Comparison of ENCODE assay signal across 28 cellular contexts in the genomic region with DNA sequence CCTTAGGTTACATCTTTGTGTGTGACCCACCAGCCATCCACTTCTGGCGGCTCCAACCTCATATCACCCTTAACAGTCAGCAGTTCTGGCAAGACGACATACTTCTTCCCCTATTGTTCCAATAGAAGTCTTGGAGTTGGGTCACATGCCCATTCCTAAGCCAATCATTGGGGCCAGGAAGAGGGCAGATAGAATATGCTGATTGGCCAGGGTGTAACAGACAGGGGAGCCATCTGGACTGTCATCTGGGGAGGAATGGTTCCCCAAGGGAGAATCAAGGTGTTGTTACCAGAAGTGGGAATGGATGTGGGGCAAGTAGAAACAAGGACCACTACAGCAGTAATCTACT.
A peak's percentile ranks its signal among the peaks of the same experiment; 100 is the strongest.
DNase-seq lines count a peak whose midpoint lies in the region; ATAC-seq and TF ChIP-seq lines count a peak whose summit lies in the region.
"Had no signal": no experiment of that assay in that cellular context is flagged by ENCODE, and none has a peak within 500 bp of the region (broad histone marks: within the 10 kb centered on the region; RNA-seq: fewer than 3 reads in every experiment).

No MANE protein-coding gene starts in this region.

- H3K18ac ChIP-seq in IMR-90 (ENCODE audit: low read depth, low read length), result no peak overlapping the region

- no peak for TF ChIP-seq POLR2A in IMR-90 (IDR thresholded peaks at IDR 0.05; ENCODE audit: low read depth, low read length)

- no peaks in the 10 kb centered on the region for H3K79me1 ChIP-seq in IMR-90 (ENCODE audit: low read depth in 1 of 2, low read length in 2 of 2)

- H2BK5ac ChIP-seq in IMR-90 (ENCODE audit: low read depth, low read length, poor library complexity, severe bottlenecking), result no peak overlapping the region

- H4K20me1 ChIP-seq in IMR-90 (ENCODE audit: insufficient read depth, low read length), result no peaks in the 10 kb centered on the region

- H3K36me3 Mint-ChIP-seq in activated CD4-positive, alpha-beta T cell treated with anti-CD3 and anti-CD28 coated beads, Interleukin-2, amount 10 ng/mL, durations not matched to agents 24 days and 14 days (ENCODE audit: low read depth), result peaks cover 3% of the 10 kb centered on the region
- peaks cover 26% of the 10 kb centered on the region for H3K36me3 Mint-ChIP-seq in natural killer cell treated with Interleukin-12 subunit alpha and Interleukin-12 subunit beta and Interleukin-15 and Interleukin-18, amount 100 ng/mL, for 72 hours

- TF ChIP-seq CTCF in IMR-90 (conservative IDR thresholded peaks at IDR 0.05; ENCODE audit: low read depth, low read length), result no peak

- CTCF ChIA-PET in IMR-90 (lab: Yijun Ruan, JAX), result no interaction called here

- no peak overlapping the region for H3K9ac ChIP-seq in IMR-90 (ENCODE audit: low read depth, low read length)

- H3K14ac ChIP-seq in IMR-90 (replicated peaks; ENCODE audit: low read depth, low read length), result no peak overlapping the region

- H3K27me3 ChIP-seq in IMR-90 (ENCODE audit: control insufficient read depth, insufficient read depth, low read length), result no peaks in the 10 kb centered on the region
- H3K27me3 ChIP-seq: adrenal gland, brain microvascular endothelial cell, colonic mucosa, gastroesophageal sphincter had no signal

- H3K27ac ChIP-seq in IMR-90 (ENCODE audit: insufficient read depth, low read length) (no peak overlapping the region), cingulate gyrus (ENCODE audit: low read depth, low read length) (peak overlapping the region; percentile 76)
- H3K27ac ChIP-seq: brain microvascular endothelial cell, colonic mucosa, gastroesophageal sphincter, left ventricle myocardium inferior had no signal

- no peak overlapping the region for H3K4me2 ChIP-seq in IMR-90 (ENCODE audit: low read depth, low read length)

- no peak overlapping the region for H3K4me3 ChIP-seq in IMR-90 (ENCODE audit: insufficient read depth, low read depth, low read length)
- H3K4me3 ChIP-seq: adrenal gland, colonic mucosa, gastroesophageal sphincter, left ventricle myocardium inferior, mucosa of descending colon had no signal

- H3K4me1 ChIP-seq in IMR-90 (ENCODE audit: control insufficient read depth, insufficient read depth, low read length), result no peaks in the 10 kb centered on the region
- H3K4me1 ChIP-seq: colonic mucosa had no signal

- no peak overlapping the region for H2AK9ac ChIP-seq in IMR-90 (replicated peaks; ENCODE audit: low read depth, low read length, poor library complexity)

- H3K4me3 Mint-ChIP-seq in activated CD4-positive, alpha-beta T cell treated with anti-CD3 and anti-CD28 coated beads, Interleukin-2, amount 10 ng/mL, durations not matched to agents 24 days and 14 days, result no peak overlapping the region
- peak overlapping the region; percentile 82 for H3K4me3 Mint-ChIP-seq in natural killer cell treated with Interleukin-12 subunit alpha and Interleukin-12 subunit beta and Interleukin-15 and Interleukin-18, amount 100 ng/mL, for 72 hours
- H3K4me3 Mint-ChIP-seq: neural crest cell had no signal

- dilution Hi-C loops in IMR-90 (cut with HindIII; ENCODE audit: low sequenced_read_pairs, unreplicated experiment), result no loop called here

- H2BK20ac ChIP-seq in IMR-90 (ENCODE audit: low read depth, low read length), result no peak overlapping the region

- no peaks in the 10 kb centered on the region for H3K27me3 Mint-ChIP-seq in activated CD4-positive, alpha-beta T cell treated with anti-CD3 and anti-CD28 coated beads, Interleukin-2, amount 10 ng/mL, durations not matched to agents 24 days and 14 days
- H3K27me3 Mint-ChIP-seq in natural killer cell treated with Interleukin-12 subunit alpha and Interleukin-12 subunit beta and Interleukin-15 and Interleukin-18, amount 100 ng/mL, for 72 hours, result no peaks in the 10 kb centered on the region

- H4K91ac ChIP-seq in IMR-90 (ENCODE audit: insufficient read depth, low read depth, low read length), result no peak overlapping the region

- peaks cover 5% of the 10 kb centered on the region for H3K9me3 Mint-ChIP-seq in activated CD4-positive, alpha-beta T cell treated with anti-CD3 and anti-CD28 coated beads, Interleukin-2, amount 10 ng/mL, durations not matched to agents 24 days and 14 days
- H3K9me3 Mint-ChIP-seq in natural killer cell treated with Interleukin-12 subunit alpha and Interleukin-12 subunit beta and Interleukin-15 and Interleukin-18, amount 100 ng/mL, for 72 hours, result peaks cover 7% of the 10 kb centered on the region

- TF ChIP-seq RAD21 in IMR-90 (IDR thresholded peaks at IDR 0.05; ENCODE audit: low read length), result no peak

- no peak overlapping the region for H4K5ac ChIP-seq in IMR-90 (ENCODE audit: low read depth, low read length)

- BruUV-seq in IMR-90 (replicated peaks; lab: Mats Ljungman, UMichigan), result no TSS peak

- no peak overlapping the region for H3K4ac ChIP-seq in IMR-90 (ENCODE audit: low read depth, low read length)

- H2AFZ ChIP-seq in IMR-90 (replicated peaks; ENCODE audit: low read length, poor library complexity), result no peak overlapping the region

- peak overlapping the region; percentile 47 for H3K27ac Mint-ChIP-seq in activated CD4-positive, alpha-beta T cell treated with anti-CD3 and anti-CD28 coated beads, Interleukin-2, amount 10 ng/mL, durations not matched to agents 24 days and 14 days
- H3K27ac Mint-ChIP-seq in natural killer cell treated with Interleukin-12 subunit alpha and Interleukin-12 subunit beta and Interleukin-15 and Interleukin-18, amount 100 ng/mL, for 72 hours, result peak overlapping the region; percentile 94 to 96

- no peaks in the 10 kb centered on the region for H3K36me3 ChIP-seq in IMR-90 (ENCODE audit: control insufficient read depth, insufficient read depth, low read length)
- H3K36me3 ChIP-seq: adrenal gland, brain microvascular endothelial cell, colonic mucosa, gastroesophageal sphincter, left ventricle myocardium inferior had no signal

- in situ Hi-C loops in IMR-90 (cut with MboI; ENCODE audit: low sequenced_read_pairs), result no loop called here

- 0 out of 3 replicates have a peak overlapping the region, but pooled peaks have one; percentile 42 for H2BK15ac ChIP-seq in IMR-90 (ENCODE audit: low read depth, low read length)

- H2AK5ac ChIP-seq in IMR-90 (ENCODE audit: low read depth, low read length), result 0 out of 2 replicates have a peak overlapping the region, but pooled peaks have one; percentile 39

- no peak overlapping the region for H3K23ac ChIP-seq in IMR-90 (ENCODE audit: low read depth, low read length)

- WGBS in IMR-90 (ENCODE audit: extremely low coverage in 2 of 2, insufficient read length in 1 of 2), 2 experiments, result no CpG with 5 or more reads among the region's 2 CpGs

- no peaks in the 10 kb centered on the region for H3K9me3 ChIP-seq in IMR-90 (ENCODE audit: control insufficient read depth, insufficient read depth, low read length)
- H3K9me3 ChIP-seq: adrenal gland, colonic mucosa, gastroesophageal sphincter, left ventricle myocardium inferior, mucosa of descending colon had no signal

- H3K9me1 ChIP-seq in IMR-90 (ENCODE audit: insufficient read depth, low read length), result no peaks in the 10 kb centered on the region

- no peak overlapping the region for H4K8ac ChIP-seq in IMR-90 (ENCODE audit: low read depth in 2 of 2, low read length in 2 of 2)

- ATAC-seq in IMR-90 (ENCODE audit: low read depth), result no peak
- no peak for ATAC-seq in natural killer cell treated with Interleukin-12 subunit alpha and Interleukin-12 subunit beta and Interleukin-15 and Interleukin-18, amount 100 ng/mL, for 72 hours
- ATAC-seq in GM18517 (IDR thresholded peaks at IDR 0.05; ENCODE audit: unreplicated experiment), result no peak
- ATAC-seq in Right ventricle myocardium inferior, result no peak
- ATAC-seq: gastroesophageal sphincter, mucosa of descending colon, Panc1, sciatic nerve had no signal

- peaks cover 31% of the 10 kb centered on the region for H3K4me1 Mint-ChIP-seq in activated CD4-positive, alpha-beta T cell treated with anti-CD3 and anti-CD28 coated beads, Interleukin-2, amount 10 ng/mL, durations not matched to agents 24 days and 14 days
- peaks cover 73 to 78% of the 10 kb centered on the region in 2 donors for H3K4me1 Mint-ChIP-seq in natural killer cell treated with Interleukin-12 subunit alpha and Interleukin-12 subunit beta and Interleukin-15 and Interleukin-18, amount 100 ng/mL, for 72 hours (ENCODE audit: low read depth in 2 of 2)
- H3K4me1 Mint-ChIP-seq: neural crest cell had no signal

- POLR2A ChIA-PET in IMR-90 (lab: Charles Lee; ENCODE audit: unreplicated experiment), result no interaction called here

- intact Hi-C loops in activated CD4-positive, alpha-beta T cell treated with anti-CD3 and anti-CD28 coated beads, Interleukin-2, amount 10 ng/mL, durations not matched to agents 24 days and 14 days (cut with micrococcal nuclease), result no loop called here
- intact Hi-C loops in IMR-90 (cut with micrococcal nuclease) (no loop called here), Right ventricle myocardium inferior (cut with DNase I) (no loop called here)

- no peak overlapping the region for H3K56ac ChIP-seq in IMR-90 (ENCODE audit: extremely low read depth, insufficient read depth, low read length)

- H2BK120ac ChIP-seq in IMR-90 (ENCODE audit: low read depth, low read length), result no peak overlapping the region

- no peak for DNase-seq in activated CD4-positive, alpha-beta T cell treated with anti-CD3 and anti-CD28 coated beads, Interleukin-2, amount 10 ng/mL, durations not matched to agents 24 days and 14 days
- no peak for DNase-seq in activated CD4-positive, alpha-beta T cell treated with anti-CD3 and anti-CD28 coated beads, Interleukin-2, amount 50 U/mL, for 4 hours
- DNase-seq in IMR-90 (no peak), Right ventricle myocardium inferior (ENCODE audit: missing footprints) (no peak), COLO668 (lab: John Stamatoyannopoulos, UW; ENCODE audit: unreplicated experiment) (no peak)
- DNase-seq in natural killer cell treated with Interleukin-12 subunit alpha and Interleukin-12 subunit beta and Interleukin-15 and Interleukin-18, amount 100 ng/mL, for 72 hours (ENCODE audit: low spot score), result no peak
- DNase-seq: 8988T; activated CD4-positive, alpha-beta T cell treated with anti-CD3 and anti-CD28 coated beads for 4 hours; activated CD8-positive, alpha-beta memory T cell treated with anti-CD3 and anti-CD28 coated beads, Interleukin-2, amount 50 U/mL, for 48 hours; activated gamma-delta T cell treated with Interleukin-2 at 50 U/mL for 16 hours; adrenal gland; brain microvascular endothelial cell; colonic mucosa; COR-L47; DND-41; hypothalamus; KG1; left ventricle myocardium inferior; mucosa of descending colon; NCI-H1436 treated with DMSO at 0.1 percent for 48 hours; stimulated activated CD4-positive, alpha-beta T cell treated with anti-CD3 and anti-CD28 coated beads, Interleukin-15, amount 100 ng/mL, for 24 hours; trophoblast cell had no signal

TF ChIP-seq in IMR-90, 13 proteins besides CTCF, POLR2A, EP300 and RAD21 (continues in another document):
- TF ChIP-seq NFE2L2 (IDR thresholded peaks at IDR 0.05; ENCODE audit: low read depth, low read length), result no peak
